9 cellular contexts compared by ENCODE assay signal in genomic region chr12:124684971-124685688, GRCh38.
DNase-seq lines count a peak whose midpoint lies in the region; ATAC-seq and TF ChIP-seq lines count a peak whose summit lies in the region.
"Had no signal": no experiment of that assay in that cellular context is flagged by ENCODE, and none has a peak within 500 bp of the region (broad histone marks: within the 10 kb centered on the region; RNA-seq: fewer than 3 reads in every experiment).

No MANE protein-coding gene starts in this region.

- H3K27ac ChIP-seq in VCaP (peak overlapping the region; percentile 65), skin epidermis (peak overlapping the region in 20 of 21 experiments; percentile 26 to 87 (median 70))
- H3K27ac ChIP-seq: HL-60 had no signal

- TF ChIP-seq CTCF in VCaP (conservative IDR thresholded peaks at IDR 0.05), result no peak

- intact Hi-C loops in head of caudate nucleus (cut with DNase I), result no loop called here

- ATAC-seq in GM18868 (IDR thresholded peaks at IDR 0.05; ENCODE audit: unreplicated experiment), result peak; percentile 57
- no peak for ATAC-seq in HG03442 (IDR thresholded peaks at IDR 0.05; ENCODE audit: unreplicated experiment)

- H3K4me3 ChIP-seq in skin epidermis, result peak overlapping the region in 1 of 7 experiments; percentile 2

- DNase-seq in head of caudate nucleus, result peak in 24 of 42 donors; percentile 35 to 82 (median 55)
- DNase-seq in NCI-H2107 treated with DMSO at 0.1 percent for 48 hours (lab: John Stamatoyannopoulos, UW; ENCODE audit: unreplicated experiment), result no peak
- no peak for DNase-seq in NCI-H2081 (lab: John Stamatoyannopoulos, UW)
- DNase-seq in HuH-7 (ENCODE audit: low spot score), result no peak

Comparison
In these comparisons a context has a peak if more than half of its experiments do, and no peak if none do; other contexts are left out.
1. DNase-seq: peak in head of caudate nucleus (24 of 42); none in NCI-H2107 treated with DMSO at 0.1 percent for 48 hours (single experiment), NCI-H2081 (0 of 2) and HuH-7 (single experiment).